In genomic region chr3:46648096-46648495, GRCh38 we compare ENCODE assay signal across 4 cellular contexts.
"Had no signal": no experiment of that assay in that cellular context is flagged by ENCODE, and none has a peak within 500 bp of the region (broad histone marks: within the 10 kb centered on the region; RNA-seq: fewer than 3 reads in every experiment).

No MANE protein-coding gene starts in this region.

- ATAC-seq: GM23338, HCT116 had no signal

- H3K4me1 ChIP-seq: HAP-1 had no signal

- H3K27ac ChIP-seq: GM23248 had no signal

- H3K4me3 ChIP-seq: GM23248, GM23338, HAP-1 had no signal

- H3K36me3 ChIP-seq: HAP-1 had no signal

- H3K9me3 ChIP-seq: HAP-1 had no signal
